ENCODE assay signal across 29 cellular contexts in genomic region chr6:160464744-160465143, GRCh38.
"Had no signal": no experiment of that assay in that cellular context is flagged by ENCODE, and none has a peak within 500 bp of the region (broad histone marks: within the 10 kb centered on the region; RNA-seq: fewer than 3 reads in every experiment).

No MANE protein-coding gene starts in this region.

- H3K27ac ChIP-seq: colonic mucosa, epithelial cell of prostate, foreskin keratinocyte, gastroesophageal sphincter, heart left ventricle, hepatocyte, left lung, psoas muscle, skin epidermis, spleen, testis, tibial artery had no signal

- H3K4me3 ChIP-seq: colonic mucosa, gastroesophageal sphincter, heart left ventricle, hepatocyte, left lung, mucosa of descending colon, psoas muscle, skin epidermis, spleen, testis, tibial artery had no signal

- H3K27ac Mint-ChIP-seq: dendritic cell treated with granulocyte-macrophage colony-stimulating factor and Interleukin-4, amounts not matched to agents 40 ng/mL and 50 ng/mL, for 4 days; endodermal cell; mesothelial cell of epicardium; nephron progenitor cell; stimulated activated memory B cell treated with anti-CD40 and anti-IgM and Interleukin-4, amounts not matched to agents 10 μg/mL and 1 μg/mL and 100 μg/mL, for 72 hours; type B pancreatic cell had no signal

- H3K36me3 Mint-ChIP-seq: mesothelial cell of epicardium; naive B cell; stimulated activated memory B cell treated with anti-CD40 and anti-IgM and Interleukin-4, amounts not matched to agents 10 μg/mL and 1 μg/mL and 100 μg/mL, for 72 hours; type B pancreatic cell had no signal

- H3K9me3 Mint-ChIP-seq: dendritic cell treated with granulocyte-macrophage colony-stimulating factor and Interleukin-4, amounts not matched to agents 40 ng/mL and 50 ng/mL, for 4 days; endodermal cell; mesothelial cell of epicardium; nephron progenitor cell; stimulated activated memory B cell treated with anti-CD40 and anti-IgM and Interleukin-4, amounts not matched to agents 10 μg/mL and 1 μg/mL and 100 μg/mL, for 72 hours; type B pancreatic cell had no signal

- H3K4me3 Mint-ChIP-seq: dendritic cell treated with granulocyte-macrophage colony-stimulating factor and Interleukin-4, amounts not matched to agents 40 ng/mL and 50 ng/mL, for 4 days; endodermal cell; mesothelial cell of epicardium; nephron progenitor cell; stimulated activated memory B cell treated with anti-CD40 and anti-IgM and Interleukin-4, amounts not matched to agents 10 μg/mL and 1 μg/mL and 100 μg/mL, for 72 hours; type B pancreatic cell had no signal

- H3K4me1 Mint-ChIP-seq: endodermal cell, mesothelial cell of epicardium, nephron progenitor cell had no signal

- ATAC-seq: esophagus mucosa; gastroesophageal sphincter; heart left ventricle; left cardiac atrium; left lung; mucosa of descending colon; psoas muscle; right cardiac atrium; stimulated activated memory B cell treated with anti-CD40 and anti-IgM and Interleukin-4, amounts not matched to agents 10 μg/mL and 1 μg/mL and 100 μg/mL, for 72 hours; stimulated activated naive CD8-positive, alpha-beta T cell treated with anti-CD3 and anti-CD28 coated beads, Interleukin-15, Interleukin-2, amounts not matched to agents 100 U/mL and 50 U/mL, for 24 hours had no signal

- H3K4me1 ChIP-seq: colonic mucosa, gastroesophageal sphincter, psoas muscle, testis, tibial artery had no signal

- DNase-seq: colonic mucosa; effector CD8-positive, alpha-beta T cell; endodermal cell; foreskin keratinocyte; heart left ventricle; left cardiac atrium; left lung; mesenchymal stem cell; mucosa of descending colon; naive B cell; nephron progenitor cell; nucleus accumbens; psoas muscle; right cardiac atrium; spleen; stimulated activated CD4-positive, alpha-beta T cell treated with anti-CD3 and anti-CD28 coated beads, Interleukin-4, amount 100 ng/mL, for 4 hours; stimulated activated naive CD8-positive, alpha-beta T cell treated with anti-CD3 and anti-CD28 coated beads, Interleukin-15, Interleukin-2, amounts not matched to agents 100 U/mL and 50 U/mL, for 24 hours; substantia nigra; testis; tibial artery had no signal

- H3K36me3 ChIP-seq: colonic mucosa, gastroesophageal sphincter, heart left ventricle, left lung, spleen, tibial artery had no signal

- H3K9me3 ChIP-seq: colonic mucosa, gastroesophageal sphincter, heart left ventricle, left lung, mucosa of descending colon, psoas muscle, spleen, testis, tibial artery had no signal

- H3K27me3 ChIP-seq: colonic mucosa, foreskin keratinocyte, gastroesophageal sphincter, hepatocyte, spleen, testis, tibial artery had no signal
